ENCODE assay signal across 22 cellular contexts in genomic region chr11:44223261-44223660, GRCh38.
A peak's percentile ranks its signal among the peaks of the same experiment; 100 is the strongest.
DNase-seq lines count a peak whose midpoint lies in the region; ATAC-seq and TF ChIP-seq lines count a peak whose summit lies in the region.
"Had no signal": no experiment of that assay in that cellular context is flagged by ENCODE, and none has a peak within 500 bp of the region (broad histone marks: within the 10 kb centered on the region; RNA-seq: fewer than 3 reads in every experiment).

No MANE protein-coding gene starts in this region.

- no peak for ATAC-seq in HG03175 (IDR thresholded peaks at IDR 0.05; ENCODE audit: unreplicated experiment)
- ATAC-seq: activated T-helper 17 cell treated with anti-CD3 and anti-CD28 coated beads, Interleukin-2, amount 50 U/mL, for 72 hours; gastrocnemius medialis; pancreas; right cardiac atrium had no signal

- peak; percentile 76 for DNase-seq in AG10803 (ENCODE audit: low read depth)
- DNase-seq in LHCN-M2 (ENCODE audit: low read depth) = peak; percentile 69
- peak; percentile 52 for DNase-seq in amniotic epithelial cell (ENCODE audit: low read depth)
- DNase-seq in fibroblast of the aortic adventitia (ENCODE audit: low read depth) = peak; percentile 67
- no peak for DNase-seq in islet precursor cell
- DNase-seq in glutamatergic neuron = no peak
- DNase-seq in posterior cingulate gyrus = no peak
- DNase-seq: activated CD4-positive, alpha-beta T cell treated with anti-CD3 and anti-CD28 coated beads, Interleukin-2, amount 10 ng/mL, durations not matched to agents 7 days and 5 days; activated naive CD8-positive, alpha-beta T cell treated with anti-CD3 and anti-CD28 coated beads, Interleukin-2, amount 10 ng/mL, durations not matched to agents 7 days and 5 days; gastrocnemius medialis; GDM1; Kasumi-1; NCI-H1092; NCI-H187 treated with DMSO at 0.1 percent for 48 hours; pancreas; right cardiac atrium; T-helper 2 cell had no signal

- no peak overlapping the region for H3K4me3 Mint-ChIP-seq in glutamatergic neuron (ENCODE audit: unreplicated experiment)
- H3K4me3 Mint-ChIP-seq: activated CD4-positive, alpha-beta T cell treated with anti-CD3 and anti-CD28 coated beads, Interleukin-2, amount 10 ng/mL, durations not matched to agents 7 days and 5 days; activated naive CD8-positive, alpha-beta T cell treated with anti-CD3 and anti-CD28 coated beads, Interleukin-2, amount 10 ng/mL, durations not matched to agents 7 days and 5 days; activated T-helper 17 cell treated with anti-CD3 and anti-CD28 coated beads, Interleukin-2, amount 50 U/mL, for 72 hours; nephron had no signal

- intact Hi-C loops in posterior cingulate gyrus (cut with DNase I) = no loop called here

- H3K27me3 Mint-ChIP-seq in glutamatergic neuron (ENCODE audit: unreplicated experiment) = peaks cover under 1% of the 10 kb centered on the region
- H3K27me3 Mint-ChIP-seq: activated CD4-positive, alpha-beta T cell treated with anti-CD3 and anti-CD28 coated beads, Interleukin-2, amount 10 ng/mL, durations not matched to agents 7 days and 5 days; activated naive CD8-positive, alpha-beta T cell treated with anti-CD3 and anti-CD28 coated beads, Interleukin-2, amount 10 ng/mL, durations not matched to agents 7 days and 5 days; activated T-helper 17 cell treated with anti-CD3 and anti-CD28 coated beads, Interleukin-2, amount 50 U/mL, for 72 hours had no signal

- peaks cover 23% of the 10 kb centered on the region for H3K4me1 Mint-ChIP-seq in glutamatergic neuron (ENCODE audit: low read depth, unreplicated experiment)
- H3K4me1 Mint-ChIP-seq: activated T-helper 17 cell treated with anti-CD3 and anti-CD28 coated beads, Interleukin-2, amount 50 U/mL, for 72 hours had no signal

- H3K36me3 Mint-ChIP-seq in glutamatergic neuron (ENCODE audit: unreplicated experiment) = no peaks in the 10 kb centered on the region

- no peaks in the 10 kb centered on the region for H3K9me3 Mint-ChIP-seq in glutamatergic neuron (ENCODE audit: unreplicated experiment)
- H3K9me3 Mint-ChIP-seq: activated CD4-positive, alpha-beta T cell treated with anti-CD3 and anti-CD28 coated beads, Interleukin-2, amount 10 ng/mL, durations not matched to agents 7 days and 5 days; activated naive CD8-positive, alpha-beta T cell treated with anti-CD3 and anti-CD28 coated beads, Interleukin-2, amount 10 ng/mL, durations not matched to agents 7 days and 5 days; activated T-helper 17 cell treated with anti-CD3 and anti-CD28 coated beads, Interleukin-2, amount 50 U/mL, for 72 hours; nephron had no signal

- TF ChIP-seq CTCF in AG10803 (conservative IDR thresholded peaks at IDR 0.05; ENCODE audit: low read length) = no peak
- no peak for TF ChIP-seq CTCF in fibroblast of the aortic adventitia (IDR thresholded peaks at IDR 0.05; ENCODE audit: insufficient read depth, low read length)
- TF ChIP-seq CTCF in glutamatergic neuron (IDR thresholded peaks at IDR 0.05; ENCODE audit: partially characterized antibody, unreplicated experiment) = no peak

- H3K4me3 ChIP-seq in AG10803 (ENCODE audit: low read length) = no peak overlapping the region
- H3K4me3 ChIP-seq in fibroblast of the aortic adventitia (ENCODE audit: low read depth, low read length) = no peak overlapping the region
- H3K4me3 ChIP-seq: cardiac muscle cell, gastrocnemius medialis, pancreas, SJSA1 had no signal

- H3K27ac Mint-ChIP-seq in glutamatergic neuron (ENCODE audit: unreplicated experiment) = no peak overlapping the region
- H3K27ac Mint-ChIP-seq: activated CD4-positive, alpha-beta T cell treated with anti-CD3 and anti-CD28 coated beads, Interleukin-2, amount 10 ng/mL, durations not matched to agents 7 days and 5 days; activated naive CD8-positive, alpha-beta T cell treated with anti-CD3 and anti-CD28 coated beads, Interleukin-2, amount 10 ng/mL, durations not matched to agents 7 days and 5 days; activated T-helper 17 cell treated with anti-CD3 and anti-CD28 coated beads, Interleukin-2, amount 50 U/mL, for 72 hours had no signal

Comparison
In these comparisons a context has a peak if more than half of its experiments do, and no peak if none do; other contexts are left out.
1. DNase-seq: peak in AG10803 (single experiment), LHCN-M2 (single experiment), amniotic epithelial cell (single experiment) and fibroblast of the aortic adventitia (single experiment); none in islet precursor cell (single experiment), glutamatergic neuron (single experiment) and posterior cingulate gyrus (0 of 10).